ENCODE assay signal across 8 cellular contexts in genomic region chr16:68590201-68590994, GRCh38. TPM values are rescaled to one million over a fixed set of nuclear protein-coding genes. Genes with fewer than 3 reads are reported as not detected.
A peak's percentile ranks its signal among the peaks of the same experiment; 100 is the strongest.
DNase-seq lines count a peak whose midpoint lies in the region; ATAC-seq and TF ChIP-seq lines count a peak whose summit lies in the region.

No MANE protein-coding gene starts in this region.

- 16 to 20% (median 17%) methylated on average over 24 to 26 of the region's 26 CpGs for WGBS in spleen, 5 donors

- H3K9me3 ChIP-seq in spleen: peaks cover 0 to 7% (median 0%) of the 10 kb centered on the region in 8 donors

- DNase-seq in 8988T (peak; percentile 87), H4 (ENCODE audit: low spot score) (peak; percentile 49), SHP77 treated with DMSO at 0.1 percent for 48 hours (lab: John Stamatoyannopoulos, UW) (peak; percentile 45), left ventricle myocardium superior (peak; percentile 55), spleen (peak; percentile 81)
- peak; percentile 83 for DNase-seq in activated naive CD4-positive, alpha-beta T cell treated with anti-CD3 and anti-CD28 coated beads for 36 hours

- no peaks in the 10 kb centered on the region for H3K27me3 Mint-ChIP-seq in activated naive CD4-positive, alpha-beta T cell treated with anti-CD3 and anti-CD28 coated beads for 36 hours (ENCODE audit: low read depth)

- peak overlapping the region in 1 of 8 donors; percentile 6 for H3K4me3 ChIP-seq in spleen

- intact Hi-C loops in activated naive CD4-positive, alpha-beta T cell treated with anti-CD3 and anti-CD28 coated beads for 36 hours (cut with micrococcal nuclease): loop anchor here (2.0 to 5.0 kb wide), 6 partner anchors 62 to 517 kb away; partner anchors contain the start of gene HAS3
- intact Hi-C loops in left ventricle myocardium superior (cut with micrococcal nuclease) (no loop called here), spleen (cut with DNase I; ENCODE audit: low total_unique reads) (no loop called here)

- H3K27me3 ChIP-seq in spleen (replicated peaks in 1 of 7): peaks cover 0 to 5% (median 0%) of the 10 kb centered on the region in 7 donors

- peak overlapping the region; percentile 17 for H3K4me3 Mint-ChIP-seq in activated naive CD4-positive, alpha-beta T cell treated with anti-CD3 and anti-CD28 coated beads for 36 hours

- no peak overlapping the region for H3K27ac ChIP-seq in spleen

- H3K9me3 Mint-ChIP-seq in activated naive CD4-positive, alpha-beta T cell treated with anti-CD3 and anti-CD28 coated beads for 36 hours: peaks cover 10% of the 10 kb centered on the region

- no peaks in the 10 kb centered on the region for H3K36me3 ChIP-seq in spleen

- H3K4me1 ChIP-seq in spleen: peaks cover 0 to 9% (median 6%) of the 10 kb centered on the region in 6 donors

- no peak for TF ChIP-seq POLR2A in spleen (IDR thresholded peaks at IDR 0.05)

- peaks cover 3% of the 10 kb centered on the region for H3K36me3 Mint-ChIP-seq in activated naive CD4-positive, alpha-beta T cell treated with anti-CD3 and anti-CD28 coated beads for 36 hours (ENCODE audit: low read depth)

- CTCF ChIA-PET in activated naive CD4-positive, alpha-beta T cell treated with anti-CD3 and anti-CD28 coated beads for 36 hours (lab: Charles Lee): interaction anchor here (0.5 to 4.1 kb wide), 59 partner anchors 8 to 697 kb away, joined by 3 to 56 read pairs (median 4); partner anchors contain the start of genes CDH1, HAS3 and TANGO6

- H3K4me1 Mint-ChIP-seq in activated naive CD4-positive, alpha-beta T cell treated with anti-CD3 and anti-CD28 coated beads for 36 hours (ENCODE audit: low read depth): peaks cover 4% of the 10 kb centered on the region

- peak overlapping the region; percentile 52 for H3K27ac Mint-ChIP-seq in activated naive CD4-positive, alpha-beta T cell treated with anti-CD3 and anti-CD28 coated beads for 36 hours

- peak; percentile 19 for ATAC-seq in left ventricle myocardium superior
- ATAC-seq in GM18867 (IDR thresholded peaks at IDR 0.05; ENCODE audit: unreplicated experiment): no peak
- no peak for ATAC-seq in HG02678 (IDR thresholded peaks at IDR 0.05; ENCODE audit: unreplicated experiment)

- peak; percentile 43 to 81 (median 64) for TF ChIP-seq CTCF in spleen (IDR thresholded peaks at IDR 0.05 in 8 of 11, conservative IDR thresholded peaks at IDR 0.05 in 3 of 11)

RNA-seq across cellular contexts. Expression of gene ZFP90, which starts 51.3 kb away (rescaled TPM):
- 7.2 and 9.6 TPM in 2 replicates for total RNA-seq in H4 (2014; rRNA removed; shearing (Covaris generic))
- total RNA-seq in activated naive CD4-positive, alpha-beta T cell treated with anti-CD3 and anti-CD28 coated beads for 36 hours: 10 to 100 TPM; 27.5 to 30.2 TPM
- total RNA-seq in left ventricle myocardium superior (7.9 TPM), spleen (10 to 100 TPM; 21.5 to 53.1 (median 28.2) TPM)
- 10 to 100 TPM in 1 of 3 donors, 1 to 10 TPM in 2; 7.3 to 10.0 (median 9.9) TPM for polyA plus RNA-seq in spleen

RNA-seq across cellular contexts. Expression of gene CDH3, which starts 54.7 kb away (rescaled TPM):
- total RNA-seq in H4 (2014; rRNA removed; shearing (Covaris generic)): not detected in 2 replicates
- 10 to 100 TPM; 20.1 to 23.3 TPM for total RNA-seq in activated naive CD4-positive, alpha-beta T cell treated with anti-CD3 and anti-CD28 coated beads for 36 hours
- total RNA-seq in left ventricle myocardium superior (0.99 TPM), spleen (10 to 100 TPM; 13.1 to 47.6 (median 25.3) TPM)
- 1 to 10 TPM; 1.5 to 5.9 (median 4.9) TPM for polyA plus RNA-seq in spleen
